Comparison of ENCODE assay signal across 24 cellular contexts in genomic region chr6:131413191-131413830, GRCh38.
"Had no signal": no experiment of that assay in that cellular context is flagged by ENCODE, and none has a peak within 500 bp of the region (broad histone marks: within the 10 kb centered on the region; RNA-seq: fewer than 3 reads in every experiment).

No MANE protein-coding gene starts in this region.

- H3K27me3 ChIP-seq: ascending aorta, esophagus squamous epithelium, heart right ventricle, left lung, right atrium auricular region, testis, transverse colon had no signal

- H3K4me3 Mint-ChIP-seq: activated CD4-positive, alpha-beta memory T cell treated with anti-CD3 and anti-CD28 coated beads for 36 hours; activated naive CD4-positive, alpha-beta T cell treated with anti-CD3 and anti-CD28 coated beads for 36 hours; endodermal cell; natural killer cell treated with Interleukin-12 subunit alpha and Interleukin-12 subunit beta and Interleukin-15 and Interleukin-18, amount 100 ng/mL, for 72 hours had no signal

- ATAC-seq: heart right ventricle; left lung; mucosa of descending colon; natural killer cell treated with Interleukin-12 subunit alpha and Interleukin-12 subunit beta and Interleukin-15 and Interleukin-18, amount 100 ng/mL, for 72 hours had no signal

- H3K27ac ChIP-seq: ascending aorta, esophagus squamous epithelium, heart right ventricle, left lung, right atrium auricular region, testis, transverse colon had no signal

- H3K27me3 Mint-ChIP-seq: activated CD4-positive, alpha-beta memory T cell treated with anti-CD3 and anti-CD28 coated beads for 36 hours; natural killer cell treated with Interleukin-12 subunit alpha and Interleukin-12 subunit beta and Interleukin-15 and Interleukin-18, amount 100 ng/mL, for 72 hours had no signal

- H3K4me3 ChIP-seq: ascending aorta, esophagus squamous epithelium, heart right ventricle, left lung, lung, mucosa of descending colon, right atrium auricular region, testis, transverse colon had no signal

- H3K9me3 ChIP-seq: ascending aorta, esophagus squamous epithelium, mucosa of descending colon, right atrium auricular region, testis, transverse colon had no signal

- DNase-seq: activated CD4-positive, alpha-beta memory T cell treated with anti-CD3 and anti-CD28 coated beads for 36 hours; activated CD8-positive, alpha-beta memory T cell treated with anti-CD3 and anti-CD28 coated beads, Interleukin-2, amount 50 U/mL, for 4 hours; activated effector memory CD4-positive, alpha-beta T cell treated with Interleukin-2 at 50 U/mL for 16 hours; activated naive CD4-positive, alpha-beta T cell treated with anti-CD3 and anti-CD28 coated beads for 36 hours; activated T-cell treated with anti-CD3 and anti-CD28 coated beads, Interleukin-2, amount 50 U/mL, for 48 hours; central memory CD4-positive, alpha-beta T cell; endodermal cell; esophagus squamous epithelium; foreskin melanocyte; heart right ventricle; kidney glomerular epithelial cell; left lung; mesendoderm; mucosa of descending colon; stimulated activated CD4-positive, alpha-beta T cell treated with anti-CD3 and anti-CD28 coated beads, Interleukin-15, amount 100 ng/mL, for 24 hours; stimulated activated CD4-positive, alpha-beta T cell treated with anti-CD3 and anti-CD28 coated beads, Interleukin-2, amount 100 ng/mL, for 24 hours; stimulated activated naive CD4-positive, alpha-beta T cell; T-helper 2 cell; testis; transverse colon had no signal

- H3K36me3 Mint-ChIP-seq: natural killer cell treated with Interleukin-12 subunit alpha and Interleukin-12 subunit beta and Interleukin-15 and Interleukin-18, amount 100 ng/mL, for 72 hours had no signal

- H3K4me1 ChIP-seq: ascending aorta, esophagus squamous epithelium, heart right ventricle, left lung, right atrium auricular region, testis, transverse colon had no signal

- H3K36me3 ChIP-seq: ascending aorta, esophagus squamous epithelium, heart right ventricle, left lung, right atrium auricular region, transverse colon had no signal

- H3K27ac Mint-ChIP-seq: activated CD4-positive, alpha-beta memory T cell treated with anti-CD3 and anti-CD28 coated beads for 36 hours; activated naive CD4-positive, alpha-beta T cell treated with anti-CD3 and anti-CD28 coated beads for 36 hours; endodermal cell; natural killer cell treated with Interleukin-12 subunit alpha and Interleukin-12 subunit beta and Interleukin-15 and Interleukin-18, amount 100 ng/mL, for 72 hours had no signal

- H3K9me3 Mint-ChIP-seq: natural killer cell treated with Interleukin-12 subunit alpha and Interleukin-12 subunit beta and Interleukin-15 and Interleukin-18, amount 100 ng/mL, for 72 hours had no signal
